Comparison of ENCODE assay signal across 19 cellular contexts in genomic region chr22:39707351-39707750, GRCh38.
"Had no signal": no experiment of that assay in that cellular context is flagged by ENCODE, and none has a peak within 500 bp of the region (broad histone marks: within the 10 kb centered on the region; RNA-seq: fewer than 3 reads in every experiment).

No MANE protein-coding gene starts in this region.

- H3K27ac ChIP-seq: coronary artery, dorsolateral prefrontal cortex, esophagus muscularis mucosa, gastrocnemius medialis, heart right ventricle, left lung, lower lobe of right lung had no signal

- H3K9me3 ChIP-seq: esophagus muscularis mucosa, gastrocnemius medialis, heart right ventricle, left lung, lower lobe of right lung, mucosa of descending colon had no signal

- H3K36me3 Mint-ChIP-seq: mesothelial cell of epicardium had no signal

- ATAC-seq: gastrocnemius medialis, heart right ventricle, left cardiac atrium, left lung, left ventricle myocardium superior, lower lobe of right lung, mucosa of descending colon had no signal

- DNase-seq: dermis blood vessel endothelial cell; dorsolateral prefrontal cortex; effector CD4-positive, alpha-beta T cell; effector memory CD4-positive, alpha-beta T cell; foreskin melanocyte; gastrocnemius medialis; glutamatergic neuron; head of caudate nucleus; heart right ventricle; hippocampal formation; left cardiac atrium; left ventricle myocardium superior; lower lobe of right lung; mesenchymal stem cell; mucosa of descending colon had no signal

- H3K4me1 ChIP-seq: left lung had no signal

- H3K4me3 ChIP-seq: coronary artery, dorsolateral prefrontal cortex, esophagus muscularis mucosa, gastrocnemius medialis, heart right ventricle, left lung, lower lobe of right lung, mucosa of descending colon had no signal

- H3K9me3 Mint-ChIP-seq: mesothelial cell of epicardium had no signal

- H3K4me3 Mint-ChIP-seq: mesothelial cell of epicardium had no signal

- H3K36me3 ChIP-seq: esophagus muscularis mucosa, gastrocnemius medialis, heart right ventricle, left lung, lower lobe of right lung had no signal

- H3K27me3 ChIP-seq: gastrocnemius medialis had no signal
